In the genomic region with DNA sequence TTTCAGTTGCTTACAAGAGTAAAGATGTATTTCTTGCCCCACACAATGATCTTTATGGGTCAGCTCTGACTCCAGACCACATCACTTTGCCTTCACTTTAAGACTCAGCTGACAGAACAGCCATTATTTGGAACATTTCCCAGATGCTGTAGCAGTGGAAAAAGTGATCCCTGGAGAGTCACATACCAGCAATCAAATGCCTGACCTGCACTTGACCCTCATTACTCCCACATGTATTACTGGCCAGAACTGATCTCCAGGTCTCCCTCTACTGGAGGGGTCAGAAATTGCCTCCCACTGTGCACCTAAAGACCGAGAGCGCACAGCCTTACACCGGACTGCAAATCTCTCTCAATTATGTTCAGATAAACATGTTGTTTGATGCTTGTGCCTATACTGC, we compare ENCODE assay signal across 10 cellular contexts.
DNase-seq lines count a peak whose midpoint lies in the region; ATAC-seq and TF ChIP-seq lines count a peak whose summit lies in the region.
"Had no signal": no experiment of that assay in that cellular context is flagged by ENCODE, and none has a peak within 500 bp of the region (broad histone marks: within the 10 kb centered on the region; RNA-seq: fewer than 3 reads in every experiment).

No MANE protein-coding gene starts in this region.

- no peak for TF ChIP-seq EP300 in esophagus muscularis mucosa (IDR thresholded peaks at IDR 0.05)

- H3K27me3 ChIP-seq in esophagus muscularis mucosa (no peaks in the 10 kb centered on the region), psoas muscle (ENCODE audit: insufficient read depth in 3 of 3, low read length in 2 of 3) (no peaks in the 10 kb centered on the region)

- H3K27ac ChIP-seq in esophagus muscularis mucosa (replicated peaks in 1 of 4) (peak overlapping the region; percentile 20 to 69 (median 60)), psoas muscle (peak overlapping the region; percentile 11)

- no peak for TF ChIP-seq POLR2A in esophagus muscularis mucosa (IDR thresholded peaks at IDR 0.05; ENCODE audit: low read depth)

- H3K9me3 ChIP-seq in esophagus muscularis mucosa = no peaks in the 10 kb centered on the region
- H3K9me3 ChIP-seq in psoas muscle = no peaks in the 10 kb centered on the region

- WGBS in esophagus muscularis mucosa = 82% methylated on average over 3 of the region's 3 CpGs
- 68 to 81% (median 68%) methylated on average over 3 of the region's 3 CpGs for WGBS in psoas muscle, 3 donors

- H3K36me3 ChIP-seq in esophagus muscularis mucosa (no peaks in the 10 kb centered on the region), psoas muscle (ENCODE audit: insufficient read depth in 1 of 2, low read depth in 1 of 2) (no peaks in the 10 kb centered on the region)

- DNase-seq in GM12865 (ENCODE audit: low read depth) (peak; percentile 5), NCI-H446 (lab: John Stamatoyannopoulos, UW) (peak; percentile 2 to 37), esophagus muscularis mucosa (ENCODE audit: extremely low spot score) (no peak), psoas muscle (no peak), NCI-H2081 (lab: John Stamatoyannopoulos, UW) (no peak), Ammon's horn (ENCODE audit: low spot score) (no peak), activated gamma-delta T cell treated with Interleukin-2 at 50 U/mL for 16 hours (no peak)
- DNase-seq in activated effector memory CD4-positive, alpha-beta T cell treated with anti-CD3 and anti-CD28 coated beads, Interleukin-2, amount 50 U/mL, for 16 hours = no peak
- DNase-seq: midbrain, NCI-H774 had no signal

- H3K4me3 ChIP-seq in GM12865 (ENCODE audit: low read depth, low read length) = no peak overlapping the region
- H3K4me3 ChIP-seq in esophagus muscularis mucosa = no peak overlapping the region
- no peak overlapping the region for H3K4me3 ChIP-seq in psoas muscle

- TF ChIP-seq CTCF in GM12865 (IDR thresholded peaks at IDR 0.05; ENCODE audit: insufficient read depth, low read depth, low read length, missing control alignments) (peak; percentile 17), esophagus muscularis mucosa (IDR thresholded peaks at IDR 0.05) (peak in 1 of 3 experiments; percentile 53), psoas muscle (IDR thresholded peaks at IDR 0.05) (peak; percentile 54)

- H3K4me1 ChIP-seq in esophagus muscularis mucosa (peaks cover 0 to 8% (median 5%) of the 10 kb centered on the region in 4 donors), psoas muscle (no peaks in the 10 kb centered on the region)

- ATAC-seq in psoas muscle = peak; percentile 72 to 81 (median 78)

- intact Hi-C loops in esophagus muscularis mucosa (cut with DNase I) = no loop called here
- intact Hi-C loops in psoas muscle (cut with DNase I) = loop anchor here in 1 of 2 donors (5.0 kb wide), 1 partner anchor 87 kb away; a partner anchor contains a TSS

Comparison
In these comparisons a context has a peak if more than half of its experiments do, and no peak if none do; other contexts are left out.
1. DNase-seq: peak in GM12865 (single experiment) and NCI-H446 (2 of 2); none in esophagus muscularis mucosa (single experiment), psoas muscle (0 of 2), activated effector memory CD4-positive, alpha-beta T cell treated with anti-CD3 and anti-CD28 coated beads, Interleukin-2, amount 50 U/mL, for 16 hours (single experiment), NCI-H2081 (0 of 2), Ammon's horn (single experiment) and activated gamma-delta T cell treated with Interleukin-2 at 50 U/mL for 16 hours (single experiment).